Comparison of ENCODE assay signal across 14 cellular contexts in the genomic region with DNA sequence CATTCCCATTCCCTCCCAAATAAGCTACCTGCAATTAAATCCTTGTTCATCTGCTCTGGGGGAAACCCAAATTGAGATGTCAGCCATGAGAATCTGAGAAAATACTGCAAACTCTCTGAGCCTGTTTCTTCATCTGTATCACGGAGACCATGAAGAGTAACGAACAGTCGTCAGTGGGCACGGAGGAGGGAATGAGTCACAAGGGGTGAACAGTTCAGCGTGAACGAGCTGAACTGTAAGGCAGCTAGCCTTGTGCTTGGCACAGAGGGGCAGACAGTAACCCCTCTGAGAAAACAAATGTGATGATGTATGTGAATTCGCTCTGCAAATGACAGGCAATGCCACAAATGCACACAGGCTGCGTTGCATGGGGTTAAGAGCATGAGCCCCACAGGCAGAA.
DNase-seq lines count a peak whose midpoint lies in the region; ATAC-seq and TF ChIP-seq lines count a peak whose summit lies in the region.
"Had no signal": no experiment of that assay in that cellular context is flagged by ENCODE, and none has a peak within 500 bp of the region (broad histone marks: within the 10 kb centered on the region; RNA-seq: fewer than 3 reads in every experiment).

No MANE protein-coding gene starts in this region.

- H3K27me3 ChIP-seq in right cardiac atrium (ENCODE audit: control insufficient read depth, insufficient read depth) (no peaks in the 10 kb centered on the region), rectal smooth muscle tissue (ENCODE audit: control insufficient read depth, insufficient read depth, low read length) (no peaks in the 10 kb centered on the region), thoracic aorta (replicated peaks; ENCODE audit: insufficient read depth) (no peaks in the 10 kb centered on the region)

- H3K9me3 ChIP-seq in right cardiac atrium (ENCODE audit: control insufficient read depth, low read length) (no peaks in the 10 kb centered on the region), thoracic aorta (no peaks in the 10 kb centered on the region)
- H3K9me3 ChIP-seq: neutrophil had no signal

- no peaks in the 10 kb centered on the region for H3K36me3 ChIP-seq in rectal smooth muscle tissue (ENCODE audit: control insufficient read depth, insufficient read depth, low read length)
- no peaks in the 10 kb centered on the region for H3K36me3 ChIP-seq in thoracic aorta
- H3K36me3 ChIP-seq: neutrophil had no signal

- no peak overlapping the region for H3K9ac ChIP-seq in rectal smooth muscle tissue (ENCODE audit: low read length)

- peak in 1 of 2 donors; percentile 37 for ATAC-seq in right cardiac atrium
- no peak for ATAC-seq in Right ventricle myocardium inferior
- ATAC-seq in thoracic aorta (ENCODE audit: insufficient number of reproducible peaks, low FRiP score, low read depth): no peak
- ATAC-seq: GM23338 had no signal

- H3K4me1 ChIP-seq in right cardiac atrium (ENCODE audit: control insufficient read depth, insufficient read depth, low read length) (peaks cover 2% of the 10 kb centered on the region), rectal smooth muscle tissue (ENCODE audit: control insufficient read depth, insufficient read depth, low read length) (peaks cover 3% of the 10 kb centered on the region), thoracic aorta (ENCODE audit: control insufficient read depth in 1 of 2, low read depth in 2 of 2) (peaks cover 0 to 7% of the 10 kb centered on the region in 2 donors)

- no peak for TF ChIP-seq CTCF in thoracic aorta (IDR thresholded peaks at IDR 0.05)

- DNase-seq in right cardiac atrium (no peak), Right ventricle myocardium inferior (ENCODE audit: missing footprints) (no peak), amniotic epithelial cell (ENCODE audit: low read depth) (peak; percentile 92), thoracic aorta (ENCODE audit: low spot score) (no peak), GOT3 (lab: John Stamatoyannopoulos, UW) (no peak), DMS114 treated with DMSO at 0.1 percent for 48 hours (lab: John Stamatoyannopoulos, UW; ENCODE audit: unreplicated experiment) (no peak), NCI-H1048 (lab: John Stamatoyannopoulos, UW) (no peak)
- DNase-seq: CD4-positive, alpha-beta memory T cell; immature natural killer cell; substantia nigra had no signal

- intact Hi-C loops in right cardiac atrium (cut with DNase I): no loop called here
- intact Hi-C loops in Right ventricle myocardium inferior (cut with DNase I): no loop called here

- WGBS in right cardiac atrium: 82% methylated on average over 8 of the region's 8 CpGs

- H3K4me3 ChIP-seq in right cardiac atrium (ENCODE audit: low read length) (no peak overlapping the region), rectal smooth muscle tissue (ENCODE audit: low read length) (no peak overlapping the region), thoracic aorta (peak overlapping the region; percentile 13)
- H3K4me3 ChIP-seq: GM23338 had no signal

- peak overlapping the region; percentile 25 for H3K27ac ChIP-seq in right cardiac atrium (ENCODE audit: low read length)
- peak overlapping the region; percentile 40 for H3K27ac ChIP-seq in rectal smooth muscle tissue (ENCODE audit: low read depth, low read length)
- no peak overlapping the region for H3K27ac ChIP-seq in thoracic aorta
- H3K27ac ChIP-seq: neutrophil, VCaP had no signal

Comparison
In these comparisons a context has a peak if more than half of its experiments do, and no peak if none do; other contexts are left out.
1. H3K27ac ChIP-seq: peak in right cardiac atrium (single experiment) and rectal smooth muscle tissue (single experiment); none in thoracic aorta (0 of 2).